14 cellular contexts compared by ENCODE assay signal in genomic region chr2:144099340-144099739, GRCh38.
"Had no signal": no experiment of that assay in that cellular context is flagged by ENCODE, and none has a peak within 500 bp of the region (broad histone marks: within the 10 kb centered on the region; RNA-seq: fewer than 3 reads in every experiment).

No MANE protein-coding gene starts in this region.

- DNase-seq: activated CD4-positive, alpha-beta T cell treated with anti-CD3 and anti-CD28 coated beads, Interleukin-2, amount 10 ng/mL, durations not matched to agents 7 days and 5 days; activated CD4-positive, CD25-positive, alpha-beta regulatory T cell; activated naive CD4-positive, alpha-beta T cell treated with anti-CD3 and anti-CD28 coated beads, Interleukin-2, amount 50 U/mL, for 16 hours; amygdala; dorsolateral prefrontal cortex; foreskin melanocyte; heart right ventricle; left lung; stimulated activated CD4-positive, alpha-beta T cell treated with anti-CD3 and anti-CD28 coated beads, Interleukin-4, amount 100 ng/mL, for 4 hours; stomach; T-helper 17 cell had no signal

- H3K27ac Mint-ChIP-seq: activated CD4-positive, alpha-beta T cell treated with anti-CD3 and anti-CD28 coated beads, Interleukin-2, amount 10 ng/mL, durations not matched to agents 7 days and 5 days; memory B cell; nephron; T-helper 17 cell had no signal

- ATAC-seq: T-helper 17 cell had no signal

- H3K27ac ChIP-seq: heart right ventricle, stomach had no signal

- H3K4me3 Mint-ChIP-seq: activated CD4-positive, alpha-beta T cell treated with anti-CD3 and anti-CD28 coated beads, Interleukin-2, amount 10 ng/mL, durations not matched to agents 7 days and 5 days; memory B cell; nephron; T-helper 17 cell had no signal

- H3K4me1 Mint-ChIP-seq: activated CD4-positive, alpha-beta T cell treated with anti-CD3 and anti-CD28 coated beads, Interleukin-2, amount 10 ng/mL, durations not matched to agents 7 days and 5 days; T-helper 17 cell had no signal

- H3K27me3 Mint-ChIP-seq: activated CD4-positive, alpha-beta T cell treated with anti-CD3 and anti-CD28 coated beads, Interleukin-2, amount 10 ng/mL, durations not matched to agents 7 days and 5 days; memory B cell; T-helper 17 cell had no signal

- H3K4me3 ChIP-seq: dorsolateral prefrontal cortex, heart right ventricle, left lung, stomach had no signal

- H3K27me3 ChIP-seq: brain microvascular endothelial cell, dorsolateral prefrontal cortex, heart right ventricle, left lung, stomach had no signal

- H3K36me3 ChIP-seq: brain microvascular endothelial cell, left lung had no signal
